11 cellular contexts compared by ENCODE assay signal in the genomic region with DNA sequence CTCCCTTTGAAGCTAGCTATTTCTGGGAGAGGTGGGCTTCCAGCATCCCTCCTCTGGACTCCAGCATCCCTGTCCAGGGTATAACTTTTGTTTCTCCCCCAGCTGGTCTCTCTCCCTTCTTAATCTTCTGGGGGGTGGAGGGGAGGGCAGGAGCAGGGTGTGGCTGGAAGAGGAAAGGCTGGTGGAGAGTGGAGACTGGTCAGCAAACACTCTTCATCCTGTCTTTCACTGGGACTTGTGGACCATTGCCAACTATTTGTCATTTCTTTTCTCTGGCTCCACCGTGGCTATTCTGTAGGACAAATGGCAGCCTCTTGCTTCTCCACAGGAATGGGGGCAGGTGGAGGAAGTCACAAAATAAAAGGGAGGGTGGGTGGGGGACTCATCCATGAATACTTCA. TPM values are rescaled to one million over a fixed set of nuclear protein-coding genes. Genes with fewer than 3 reads are reported as not detected.
DNase-seq lines count a peak whose midpoint lies in the region; ATAC-seq, FAIRE-seq and TF ChIP-seq lines count a peak whose summit lies in the region.
"Had no signal": no experiment of that assay in that cellular context is flagged by ENCODE, and none has a peak within 500 bp of the region (broad histone marks: within the 10 kb centered on the region; RNA-seq: fewer than 3 reads in every experiment).

No MANE protein-coding gene starts in this region.

- no peak for FAIRE-seq in K562 (lab: Jason Lieb, UNC)

- H3K9me3 ChIP-seq in K562 (replicated peaks; ENCODE audit: control insufficient read depth, insufficient read depth, low read depth, low read length): no peaks in the 10 kb centered on the region
- H3K9me3 ChIP-seq in right cardiac atrium (ENCODE audit: control insufficient read depth, low read length): no peaks in the 10 kb centered on the region
- no peaks in the 10 kb centered on the region for H3K9me3 ChIP-seq in thyroid gland

- in situ Hi-C loops in K562 (cut with MboI): loop anchor here (25.0 kb wide), 1 partner anchor 648 kb away; a partner anchor contains a TSS

- TF ChIP-seq CTCF in K562 (IDR thresholded peaks at IDR 0.05 in 2 of 3, conservative IDR thresholded peaks at IDR 0.05 in 1 of 3; ENCODE audit: insufficient read depth in 2 of 3, low read depth in 1 of 3, low read length in 3 of 3): no peak
- TF ChIP-seq CTCF in thyroid gland (IDR thresholded peaks at IDR 0.05): no peak

- no peak overlapping the region for H3K9ac ChIP-seq in K562 (ENCODE audit: insufficient read depth in 1 of 2, low read depth in 2 of 2, low read length in 2 of 2)

- H3K27ac ChIP-seq in K562 (ENCODE audit: extremely low read depth, low read depth, low read length) (no peak overlapping the region), right cardiac atrium (ENCODE audit: low read length) (peak overlapping the region; percentile 16), thyroid gland (peak overlapping the region in 2 of 3 donors; percentile 21 to 44)

- 0% methylated on average over 1 of the region's 1 CpG for WGBS in K562 (ENCODE audit: insufficient coverage, low coverage, missing lambda C conversion rate)
- WGBS in right cardiac atrium: 2% methylated on average over 1 of the region's 1 CpG
- 9 to 12% methylated on average over 1 of the region's 1 CpG for whole genome bisulfite sequencing in thyroid gland, 2 donors

- no peak for TF ChIP-seq POLR2A in K562 (conservative IDR thresholded peaks at IDR 0.05)
- no peak for TF ChIP-seq POLR2A in thyroid gland (IDR thresholded peaks at IDR 0.05)

- H3K36me3 ChIP-seq in K562 (ENCODE audit: control insufficient read depth, insufficient read depth, low read length) (no peaks in the 10 kb centered on the region), thyroid gland (no peaks in the 10 kb centered on the region)

- POLR2A ChIA-PET in K562 (lab: Yijun Ruan, JAX): interaction anchor here (1.0 kb wide), 1 partner anchor 11 kb away, joined by 3 read pairs; no protein-coding TSS in a partner anchor

- H3K27me3 ChIP-seq in K562 (ENCODE audit: control insufficient read depth in 2 of 2, insufficient read depth in 2 of 2, low read length in 2 of 2): peaks cover 4 to 15% of the 10 kb centered on the region in 2 experiments; a peak in 4 of 5 replicates
- H3K27me3 ChIP-seq in right cardiac atrium (ENCODE audit: control insufficient read depth, insufficient read depth): no peaks in the 10 kb centered on the region
- no peaks in the 10 kb centered on the region for H3K27me3 ChIP-seq in thyroid gland

- H3K9me1 ChIP-seq in K562 (ENCODE audit: control insufficient read depth, insufficient read depth, low read length): no peaks in the 10 kb centered on the region

- TF ChIP-seq EP300 in K562 (IDR thresholded peaks at IDR 0.05; ENCODE audit: low read length): no peak

- no TSS peak for BruUV-seq in K562 (replicated peaks; lab: Mats Ljungman, UMichigan)

- intact Hi-C loops in K562 (cut with micrococcal nuclease) (no loop called here), right cardiac atrium (cut with DNase I) (no loop called here), thyroid gland (cut with DNase I) (no loop called here)

- no peak overlapping the region for H2AFZ ChIP-seq in K562 (ENCODE audit: low read depth, low read length)

- peak; percentile 73 for DNase-seq in LoVo (ENCODE audit: low spot score)
- DNase-seq in K562 (ENCODE audit: extremely low read depth in 1 of 4, low spot score in 3 of 4): no peak
- peak in 1 of 3 donors; percentile 45 for DNase-seq in right cardiac atrium
- no peak for DNase-seq in thyroid gland
- DNase-seq in HPDE6-E6E7 (ENCODE audit: extremely low spot score): no peak
- no peak for DNase-seq in activated CD4-positive, alpha-beta T cell treated with anti-CD3 and anti-CD28 coated beads, Interleukin-2, amount 50 U/mL, for 48 hours
- DNase-seq: DND-41, retina had no signal

- ATAC-seq in K562 (no peak), right cardiac atrium (peak; percentile 71 to 89), HG03159 (IDR thresholded peaks at IDR 0.05; ENCODE audit: unreplicated experiment) (no peak)

- TF ChIP-seq RAD21 in K562 (CRISPR knock-in tag; conservative IDR thresholded peaks at IDR 0.05 in 1 of 2, IDR thresholded peaks at IDR 0.05 in 1 of 2): no peak

- H3K79me2 ChIP-seq in K562 (ENCODE audit: control insufficient read depth, insufficient read depth, low read length): no peaks in the 10 kb centered on the region

- no peaks in the 10 kb centered on the region for H4K20me1 ChIP-seq in K562 (replicated peaks; ENCODE audit: control insufficient read depth, insufficient read depth, low read length)

- H3K4me3 ChIP-seq in K562 (no peak overlapping the region), right cardiac atrium (ENCODE audit: low read length) (no peak overlapping the region), thyroid gland (replicated peaks in 1 of 3) (no peak overlapping the region)

- H3K4me1 ChIP-seq in K562 (replicated peaks in 1 of 2; ENCODE audit: control insufficient read depth in 2 of 2, insufficient read depth in 2 of 2, low read length in 2 of 2): no peaks in the 10 kb centered on the region
- H3K4me1 ChIP-seq in right cardiac atrium (ENCODE audit: control insufficient read depth, insufficient read depth, low read length): peaks cover 6% of the 10 kb centered on the region
- H3K4me1 ChIP-seq in thyroid gland: peaks cover 0 to 8% of the 10 kb centered on the region in 2 donors

- H3K4me2 ChIP-seq in K562 (ENCODE audit: insufficient read depth, low read length): no peak overlapping the region

- CTCF ChIA-PET in K562 (lab: Yijun Ruan, JAX; ENCODE audit: low intra/inter-chr PET ratio): interaction anchor here (0.6 kb wide), 1 partner anchor 126 kb away, joined by 4 read pairs; no protein-coding TSS in a partner anchor

RNA-seq across cellular contexts. Expression of a gene that starts 19.8 kb away (rescaled TPM):
- total RNA-seq in K562 (2011; cell fraction: chromatin; rRNA removed; ENCODE audit: low replicate concordance): 0.16 TPM in 1 of 2 replicates, not detected in the other
- not detected in 2 replicates for total RNA-seq in K562 (2011; cell fraction: nucleolus; rRNA removed)
- total RNA-seq in K562 (2011; cell fraction: nucleoplasm; rRNA removed): not detected in 2 replicates
- 0.18 TPM in 1 of 2 replicates, not detected in the other for total RNA-seq in K562 (2014; rRNA removed)
- total RNA-seq in K562 (2014; rRNA removed; fragmentation: Illumina TruSeq; extraction: Trizol): 0.07 and 0.19 TPM in 2 replicates
- 0.49 and 0.54 TPM in 2 replicates for total RNA-seq in K562 (2015; rRNA removed; fragmentation: Illumina TruSeq; extraction: Trizol)
- 0.38 and 0.42 TPM in 2 replicates for total RNA-seq in K562 (2021)
- polyA plus RNA-seq in K562 (2011; rRNA removed): 0.26 TPM in 1 of 2 replicates, not detected in the other
- polyA plus RNA-seq in K562 (2011; cell fraction: cytosol; rRNA removed): 0.12 TPM in 1 of 2 replicates, not detected in the other
- not detected in 2 replicates for polyA plus RNA-seq in K562 (2011; cell fraction: nucleus; rRNA removed)
- polyA plus RNA-seq in K562 (2012): 0.17 and 0.42 TPM in 2 replicates
- 0.07 TPM in 1 of 2 replicates, not detected in the other for polyA plus RNA-seq in K562 (2014; fragmentation: Illumina TruSeq; extraction: Trizol)
- under 1 TPM in 1 of 2 experiments, not detected in 1; 0.10 TPM for polyA plus RNA-seq in K562 (2014; fragmentation: Nextera tagmentation; extraction: Ambion mirVana)
- polyA plus RNA-seq in K562 (2014; rRNA removed): 0.15 TPM in 1 of 2 replicates, not detected in the other
- polyA minus RNA-seq in K562 (2011; rRNA and poly(A)+ RNA removed): not detected in 2 replicates
- polyA minus RNA-seq in K562 (2011; cell fraction: cytosol; rRNA and poly(A)+ RNA removed): not detected in 2 replicates
- polyA minus RNA-seq in K562 (2011; cell fraction: nucleus; rRNA and poly(A)+ RNA removed): not detected in 2 replicates
- 1 to 10 TPM; 3.3 to 6.4 (median 6.0) TPM for total RNA-seq in right cardiac atrium
- polyA plus RNA-seq in right cardiac atrium: 1.4 TPM
- 1 to 10 TPM; 3.5 to 9.8 (median 4.5) TPM for total RNA-seq in thyroid gland

RNA-seq across cellular contexts. Expression of a gene that starts 25.5 kb away (rescaled TPM):
- total RNA-seq in K562 (2011; cell fraction: chromatin; rRNA removed; ENCODE audit: low replicate concordance): 9.9 and 28.2 TPM in 2 replicates
- 8.5 and 9.1 TPM in 2 replicates for total RNA-seq in K562 (2011; cell fraction: nucleolus; rRNA removed)
- total RNA-seq in K562 (2011; cell fraction: nucleoplasm; rRNA removed): 22.7 and 45.6 TPM in 2 replicates
- total RNA-seq in K562 (2014; rRNA removed): 91.6 and 175 TPM in 2 replicates
- 91.6 and 104 TPM in 2 replicates for total RNA-seq in K562 (2014; rRNA removed; fragmentation: Illumina TruSeq; extraction: Trizol)
- total RNA-seq in K562 (2015; rRNA removed; fragmentation: Illumina TruSeq; extraction: Trizol): 109 and 133 TPM in 2 replicates
- 88.1 and 91.7 TPM in 2 replicates for total RNA-seq in K562 (2021)
- 112 and 150 TPM in 2 replicates for polyA plus RNA-seq in K562 (2011; rRNA removed)
- 24.6 and 48.8 TPM in 2 replicates for polyA plus RNA-seq in K562 (2011; cell fraction: cytosol; rRNA removed)
- polyA plus RNA-seq in K562 (2011; cell fraction: nucleus; rRNA removed): 21.2 and 33.4 TPM in 2 replicates
- 180 and 182 TPM in 2 replicates for polyA plus RNA-seq in K562 (2012)
- polyA plus RNA-seq in K562 (2014; fragmentation: Illumina TruSeq; extraction: Trizol): 95.1 and 98.0 TPM in 2 replicates
- polyA plus RNA-seq in K562 (2014; fragmentation: Nextera tagmentation; extraction: Ambion mirVana): 10 to 100 TPM; 71.8 to 83.9 TPM
- polyA plus RNA-seq in K562 (2014; rRNA removed): 74.0 and 79.0 TPM in 2 replicates
- 54.9 and 62.4 TPM in 2 replicates for polyA minus RNA-seq in K562 (2011; rRNA and poly(A)+ RNA removed)
- 38.1 and 43.6 TPM in 2 replicates for polyA minus RNA-seq in K562 (2011; cell fraction: cytosol; rRNA and poly(A)+ RNA removed)
- 17.1 and 33.5 TPM in 2 replicates for polyA minus RNA-seq in K562 (2011; cell fraction: nucleus; rRNA and poly(A)+ RNA removed)
- 10 to 100 TPM; 36.5 to 74.7 (median 52.4) TPM for total RNA-seq in right cardiac atrium
- 41.1 TPM for polyA plus RNA-seq in right cardiac atrium
- 100 to 1,000 TPM in 2 of 4 donors, 10 to 100 TPM in 2; 70.5 to 158 (median 95.7) TPM for total RNA-seq in thyroid gland

RNA-seq across cellular contexts. Expression of a gene that starts 43.1 kb away (rescaled TPM):
- not detected in 2 replicates for total RNA-seq in K562 (2011; cell fraction: chromatin; rRNA removed; ENCODE audit: low replicate concordance)
- not detected in 2 replicates for total RNA-seq in K562 (2011; cell fraction: nucleolus; rRNA removed)
- total RNA-seq in K562 (2011; cell fraction: nucleoplasm; rRNA removed): not detected in 2 replicates
- not detected in 2 replicates for total RNA-seq in K562 (2014; rRNA removed)
- total RNA-seq in K562 (2014; rRNA removed; fragmentation: Illumina TruSeq; extraction: Trizol): not detected in 2 replicates
- total RNA-seq in K562 (2015; rRNA removed; fragmentation: Illumina TruSeq; extraction: Trizol): not detected in 2 replicates
- not detected in 2 replicates for total RNA-seq in K562 (2021)
- polyA plus RNA-seq in K562 (2011; rRNA removed): not detected in 2 replicates
- polyA plus RNA-seq in K562 (2011; cell fraction: cytosol; rRNA removed): not detected in 2 replicates
- polyA plus RNA-seq in K562 (2011; cell fraction: nucleus; rRNA removed): not detected in 2 replicates
- not detected in 2 replicates for polyA plus RNA-seq in K562 (2012)
- not detected in 2 replicates for polyA plus RNA-seq in K562 (2014; fragmentation: Illumina TruSeq; extraction: Trizol)
- not detected for polyA plus RNA-seq in K562 (2014; fragmentation: Nextera tagmentation; extraction: Ambion mirVana)
- polyA plus RNA-seq in K562 (2014; rRNA removed): not detected in 2 replicates
- not detected in 2 replicates for polyA minus RNA-seq in K562 (2011; rRNA and poly(A)+ RNA removed)
- not detected in 2 replicates for polyA minus RNA-seq in K562 (2011; cell fraction: cytosol; rRNA and poly(A)+ RNA removed)
- not detected in 2 replicates for polyA minus RNA-seq in K562 (2011; cell fraction: nucleus; rRNA and poly(A)+ RNA removed)
- total RNA-seq in right cardiac atrium: under 1 TPM in 1 of 4 donors, not detected in 3; 0.09 TPM
- polyA plus RNA-seq in right cardiac atrium: not detected
- total RNA-seq in thyroid gland: not detected
- total RNA-seq: left lobe of liver; T-helper 1 cell treated with Interleukin-12 subunit alpha and Interleukin-12 subunit beta and Interleukin-4 antibody, amounts not matched to agents 30 ng/mL and 1 ng/mL, for 36 hours had no signal

Comparison
In these comparisons a context has a peak if more than half of its experiments do, and no peak if none do; other contexts are left out.
1. ATAC-seq: peak in right cardiac atrium (2 of 2); none in K562 (single experiment) and HG03159 (single experiment).